7 cellular contexts compared by ENCODE assay signal in the genomic region with DNA sequence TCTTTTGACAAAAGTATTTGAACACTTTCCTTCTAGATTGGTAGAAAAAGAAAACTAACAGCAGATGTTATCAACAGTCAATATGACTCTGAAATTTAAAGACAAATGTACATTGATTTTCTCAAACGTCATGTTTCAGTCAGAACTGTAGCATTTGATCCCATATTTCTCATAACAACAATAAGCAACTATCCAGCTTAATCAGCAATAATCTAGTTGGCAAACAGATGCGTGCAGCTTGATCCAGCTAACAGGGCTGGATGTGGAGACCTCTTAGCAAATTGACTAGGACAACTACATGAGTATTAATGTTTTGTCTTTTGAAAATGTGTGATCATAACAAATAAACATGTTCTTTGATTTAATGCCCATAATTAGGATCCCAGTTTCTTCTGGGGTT.
"Had no signal": no experiment of that assay in that cellular context is flagged by ENCODE, and none has a peak within 500 bp of the region (broad histone marks: within the 10 kb centered on the region; RNA-seq: fewer than 3 reads in every experiment).

No MANE protein-coding gene starts in this region.

- FAIRE-seq: H1, H54 had no signal

- H3K27ac ChIP-seq: HL-60 had no signal

- DNase-seq: H9, HCEC 1CT, KG1 had no signal

- H3K4me2 ChIP-seq: GM23338 had no signal

- H3K4me3 ChIP-seq: GM23338 had no signal
